In genomic region chr9:127852829-127853228, GRCh38 we compare ENCODE assay signal across 10 cellular contexts. TPM values are rescaled to one million over a fixed set of nuclear protein-coding genes. Genes with fewer than 3 reads are reported as not detected.
DNase-seq lines count a peak whose midpoint lies in the region; ATAC-seq and TF ChIP-seq lines count a peak whose summit lies in the region.
"Had no signal": no experiment of that assay in that cellular context is flagged by ENCODE, and none has a peak within 500 bp of the region (broad histone marks: within the 10 kb centered on the region; RNA-seq: fewer than 3 reads in every experiment).

No MANE protein-coding gene starts in this region.

- CTCF ChIA-PET in MCF 10A (lab: Yijun Ruan, JAX) (interaction anchor here (0.6 to 1.9 kb wide), 5 partner anchors 8 to 40 kb away, joined by 3 to 8 read pairs (median 5); no protein-coding TSS in a partner anchor), mammary epithelial cell (lab: Charles Lee; ENCODE audit: low non-redundant PET) (no interaction called here), PC-3 (lab: Charles Lee) (no interaction called here)

- no peak overlapping the region for H3K9ac ChIP-seq in mammary epithelial cell (ENCODE audit: insufficient read depth, low read length)
- H3K9ac ChIP-seq in mucosa of stomach (ENCODE audit: low read length), result peak overlapping the region; percentile 64
- no peak overlapping the region for H3K9ac ChIP-seq in PC-3 (ENCODE audit: low read length)

- BruUV-seq in MCF 10A (replicated peaks; lab: Mats Ljungman, UMichigan) (no TSS peak), mammary epithelial cell (replicated peaks; lab: Mats Ljungman, UMichigan) (no TSS peak), PC-3 (replicated peaks; lab: Mats Ljungman, UMichigan) (no TSS peak)

- H3K9me2 ChIP-seq in PC-3 (replicated peaks; ENCODE audit: low read length), result no peaks in the 10 kb centered on the region

- peaks cover 4% of the 10 kb centered on the region for H3K36me3 Mint-ChIP-seq in MCF 10A (ENCODE audit: insufficient read depth, unreplicated experiment)
- peaks cover 4% of the 10 kb centered on the region for H3K36me3 Mint-ChIP-seq in central memory CD8-positive, alpha-beta T cell (ENCODE audit: insufficient read depth)

- H3K4me3 ChIP-seq in mammary epithelial cell (replicated peaks in 1 of 3; ENCODE audit: insufficient read depth in 1 of 3, low read depth in 2 of 3, low read length in 3 of 3) (no peak overlapping the region), mucosa of stomach (ENCODE audit: low read length) (no peak overlapping the region), upper lobe of right lung (peak overlapping the region; percentile 81), PC-3 (ENCODE audit: low read length) (no peak overlapping the region)
- H3K4me3 ChIP-seq: HAP-1 had no signal

- dilution Hi-C loops in mammary epithelial cell (cut with HindIII; ENCODE audit: low sequenced_read_pairs), result no loop called here

- WGBS in mammary epithelial cell (ENCODE audit: low coverage, missing lambda C conversion rate), result 100% methylated on average over 9 of the region's 9 CpGs

- no peak overlapping the region for H2AFZ ChIP-seq in mammary epithelial cell (ENCODE audit: low read depth, low read length)
- H2AFZ ChIP-seq in PC-3 (ENCODE audit: low read length), result no peak overlapping the region

- H3K36me3 ChIP-seq in mammary epithelial cell (ENCODE audit: insufficient read depth, low read length), result no peaks in the 10 kb centered on the region
- no peaks in the 10 kb centered on the region for H3K36me3 ChIP-seq in mucosa of stomach (ENCODE audit: control insufficient read depth, insufficient read depth, low read length)
- peaks cover 8% of the 10 kb centered on the region for H3K36me3 ChIP-seq in upper lobe of right lung
- H3K36me3 ChIP-seq in PC-3 (ENCODE audit: low read depth, low read length), result no peaks in the 10 kb centered on the region
- H3K36me3 ChIP-seq: HAP-1 had no signal

- POLR2A ChIA-PET in MCF 10A (lab: Yijun Ruan, JAX), result interaction anchor here (0.6 to 1.4 kb wide), 6 partner anchors 9 to 289 kb away, joined by 3 to 6 read pairs (median 3); no protein-coding TSS in a partner anchor
- POLR2A ChIA-PET in PC-3 (lab: Charles Lee; ENCODE audit: unreplicated experiment), result no interaction called here

- H3K27ac ChIP-seq in mammary epithelial cell (ENCODE audit: insufficient read depth, low read depth, low read length) (no peak overlapping the region), upper lobe of right lung (peak overlapping the region; percentile 88), PC-3 (ENCODE audit: low read length) (no peak overlapping the region)
- H3K27ac ChIP-seq: SJSA1 had no signal

- no peak overlapping the region for H3K27ac Mint-ChIP-seq in MCF 10A (ENCODE audit: low read depth, unreplicated experiment)
- no peak overlapping the region for H3K27ac Mint-ChIP-seq in central memory CD8-positive, alpha-beta T cell (ENCODE audit: low read depth)

- no peaks in the 10 kb centered on the region for H3K4me1 Mint-ChIP-seq in MCF 10A (ENCODE audit: insufficient read depth, unreplicated experiment)
- peaks cover 25% of the 10 kb centered on the region for H3K4me1 Mint-ChIP-seq in central memory CD8-positive, alpha-beta T cell

- H3K27me3 ChIP-seq in mammary epithelial cell (ENCODE audit: insufficient read depth, low read length) (no peaks in the 10 kb centered on the region), mucosa of stomach (ENCODE audit: control insufficient read depth, insufficient read depth, low read length) (no peaks in the 10 kb centered on the region), upper lobe of right lung (no peaks in the 10 kb centered on the region), PC-3 (ENCODE audit: low read length) (no peaks in the 10 kb centered on the region)
- H3K27me3 ChIP-seq: SJSA1 had no signal

- H3K9me3 ChIP-seq in mammary epithelial cell (replicated peaks; ENCODE audit: insufficient read depth, low read length) (peaks cover 16% of the 10 kb centered on the region), mucosa of stomach (ENCODE audit: control insufficient read depth, low read length) (no peaks in the 10 kb centered on the region), upper lobe of right lung (no peaks in the 10 kb centered on the region), PC-3 (ENCODE audit: low read length) (0 out of 2 replicates have a peak, but pooled peaks cover 7% of the 10 kb centered on the region)
- H3K9me3 ChIP-seq: HAP-1 had no signal

- no peak overlapping the region for H3K4me2 ChIP-seq in mammary epithelial cell (ENCODE audit: insufficient read depth, low read depth, low read length)
- H3K4me2 ChIP-seq in PC-3 (ENCODE audit: low read length), result no peak overlapping the region

- H4K20me1 ChIP-seq in mammary epithelial cell (ENCODE audit: insufficient read depth, low read length), result no peaks in the 10 kb centered on the region
- H4K20me1 ChIP-seq in PC-3 (ENCODE audit: low read length), result no peaks in the 10 kb centered on the region

- DNase-seq in MCF 10A (ENCODE audit: unreplicated experiment), result no peak
- DNase-seq in mammary epithelial cell, result no peak
- DNase-seq in central memory CD8-positive, alpha-beta T cell (ENCODE audit: low spot score in 2 of 2), result no peak
- no peak for DNase-seq in upper lobe of right lung
- no peak for DNase-seq in Ammon's horn (ENCODE audit: low spot score)
- no peak for DNase-seq in DMS53 (lab: John Stamatoyannopoulos, UW)
- DNase-seq in PC-3, result no peak

- peak overlapping the region; percentile 79 for H3K4me3 Mint-ChIP-seq in MCF 10A (ENCODE audit: unreplicated experiment)
- H3K4me3 Mint-ChIP-seq in central memory CD8-positive, alpha-beta T cell, result peak overlapping the region; percentile 95

- no peaks in the 10 kb centered on the region for H3K27me3 Mint-ChIP-seq in MCF 10A (ENCODE audit: insufficient read depth, unreplicated experiment)
- H3K27me3 Mint-ChIP-seq in central memory CD8-positive, alpha-beta T cell, result no peaks in the 10 kb centered on the region

- H3K79me2 ChIP-seq in mammary epithelial cell (ENCODE audit: insufficient read depth, low read length), result peaks cover 37% of the 10 kb centered on the region
- no peaks in the 10 kb centered on the region for H3K79me2 ChIP-seq in PC-3 (ENCODE audit: low read length)

- no peak for ATAC-seq in central memory CD8-positive, alpha-beta T cell (replicated peaks; ENCODE audit: extremely low read depth, poor library complexity, severe bottlenecking)
- no peak for ATAC-seq in upper lobe of right lung
- no peak for ATAC-seq in PC-3

- no peaks in the 10 kb centered on the region for H3F3A ChIP-seq in PC-3 (ENCODE audit: low read length, unreplicated experiment)

- H3K4me1 ChIP-seq in mammary epithelial cell (ENCODE audit: insufficient read depth, low read length), result peaks cover 7% of the 10 kb centered on the region
- peaks cover 3% of the 10 kb centered on the region for H3K4me1 ChIP-seq in mucosa of stomach (ENCODE audit: control insufficient read depth, insufficient read depth, low read length)
- peaks cover 44% of the 10 kb centered on the region for H3K4me1 ChIP-seq in upper lobe of right lung
- H3K4me1 ChIP-seq in PC-3 (ENCODE audit: insufficient read depth, low read length), result no peaks in the 10 kb centered on the region
- H3K4me1 ChIP-seq: HAP-1 had no signal

- peaks cover 9% of the 10 kb centered on the region for H3K9me3 Mint-ChIP-seq in MCF 10A (ENCODE audit: unreplicated experiment)
- peaks cover 11% of the 10 kb centered on the region for H3K9me3 Mint-ChIP-seq in central memory CD8-positive, alpha-beta T cell

- intact Hi-C loops in MCF 10A (cut with micrococcal nuclease) (no loop called here), mammary epithelial cell (cut with micrococcal nuclease) (loop anchor here (5.0 kb wide), 2 partner anchors 51 to 66 kb away; partner anchors contain the start of genes CDK9 and FPGS), upper lobe of right lung (cut with DNase I) (no loop called here), PC-3 (cut with micrococcal nuclease) (no loop called here)

- TF ChIP-seq CTCF in MCF 10A (IDR thresholded peaks at IDR 0.05; ENCODE audit: unreplicated experiment), result no peak
- TF ChIP-seq CTCF in mammary epithelial cell (conservative IDR thresholded peaks at IDR 0.05 in 1 of 2, IDR thresholded peaks at IDR 0.05 in 1 of 2; ENCODE audit: extremely low read depth in 1 of 2, insufficient read depth in 1 of 2, low read depth in 1 of 2, low read length in 2 of 2), result no peak
- TF ChIP-seq CTCF in upper lobe of right lung (IDR thresholded peaks at IDR 0.05), result no peak
- TF ChIP-seq CTCF in PC-3 (conservative IDR thresholded peaks at IDR 0.05; ENCODE audit: low read depth, low read length), result no peak

- in situ Hi-C loops in mammary epithelial cell (cut with MboI; ENCODE audit: low sequenced_read_pairs in 2 of 2), result no loop called here

RNA-seq across cellular contexts. Expression of gene ENG, which starts 1.6 kb away (rescaled TPM):
- total RNA-seq in MCF 10A (2022) (19.2 and 22.1 TPM in 2 replicates), mammary epithelial cell (10 to 100 TPM in 1 of 2 donors, 1 to 10 TPM in 1; 4.0 to 32.2 TPM), upper lobe of right lung (322 TPM), PC-3 (2014; rRNA removed) (1.1 and 1.2 TPM in 2 replicates)
- polyA plus RNA-seq in mammary epithelial cell, result 15.1 TPM
- polyA minus RNA-seq in mammary epithelial cell, result 29.8 TPM

RNA-seq across cellular contexts. Expression of gene AK1, which starts 24.6 kb away (rescaled TPM):
- 75.9 and 94.3 TPM in 2 replicates for total RNA-seq in MCF 10A (2022)
- total RNA-seq in mammary epithelial cell, result 10 to 100 TPM; 42.0 to 57.9 TPM
- 65.8 TPM for polyA plus RNA-seq in mammary epithelial cell
- polyA minus RNA-seq in mammary epithelial cell, result 52.1 TPM
- 158 TPM for total RNA-seq in upper lobe of right lung
- total RNA-seq in PC-3 (2014; rRNA removed), result 79.1 and 105 TPM in 2 replicates

RNA-seq across cellular contexts. Expression of gene ST6GALNAC6, which starts 46.6 kb away (rescaled TPM):
- total RNA-seq in MCF 10A (2022) (16.5 and 17.6 TPM in 2 replicates), mammary epithelial cell (10 to 100 TPM; 28.8 to 29.5 TPM), upper lobe of right lung (94.7 TPM), PC-3 (2014; rRNA removed) (8.5 and 14.5 TPM in 2 replicates)
- 26.6 TPM for polyA plus RNA-seq in mammary epithelial cell
- polyA minus RNA-seq in mammary epithelial cell, result 14.6 TPM

RNA-seq across cellular contexts. Expression of gene FPGS, which starts 50.1 kb away (rescaled TPM):
- total RNA-seq in MCF 10A (2022) (130 and 131 TPM in 2 replicates), mammary epithelial cell (10 to 100 TPM; 59.5 to 85.8 TPM), upper lobe of right lung (68.9 TPM), PC-3 (2014; rRNA removed) (78.5 and 133 TPM in 2 replicates)
- polyA plus RNA-seq in mammary epithelial cell, result 56.0 TPM
- polyA minus RNA-seq in mammary epithelial cell, result 43.0 TPM
